Comparison of ENCODE assay signal across 1 cellular context in the genomic region with DNA sequence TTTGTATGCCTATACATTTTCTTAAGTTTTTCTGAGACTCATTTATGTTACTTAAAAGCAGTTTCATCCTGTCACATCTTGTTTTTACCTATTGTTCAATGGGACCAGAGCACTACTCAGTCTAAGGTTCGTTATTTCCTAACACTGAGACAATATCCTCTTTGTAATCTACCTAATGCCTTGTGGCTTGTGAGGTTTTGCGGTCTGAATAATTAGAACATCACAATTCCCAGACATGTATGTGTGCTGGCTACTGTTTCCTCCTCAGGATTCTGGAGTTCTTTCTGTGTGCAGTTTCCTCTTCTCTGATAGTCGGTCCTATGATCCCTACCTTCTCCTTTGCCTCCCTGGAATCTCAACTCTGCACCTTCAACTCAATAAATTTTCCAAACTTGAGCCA.
TF ChIP-seq lines count a peak whose summit lies in the region.

No MANE protein-coding gene starts in this region.

TF ChIP-seq in H1, 55 proteins besides CTCF, POLR2A, EP300 and RAD21:
- TF ChIP-seq JUN (IDR thresholded peaks at IDR 0.05; ENCODE audit: low read depth, low read length) (no peak), CHD1 (IDR thresholded peaks at IDR 0.05; ENCODE audit: low read depth, low read length) (no peak), BCL11A (IDR thresholded peaks at IDR 0.05; ENCODE audit: low read depth in 2 of 2, low read length in 2 of 2) (no peak)
TF ChIP-seq in H1: peak in this region for 0.
